ENCODE assay signal across 8 cellular contexts in the genomic region with DNA sequence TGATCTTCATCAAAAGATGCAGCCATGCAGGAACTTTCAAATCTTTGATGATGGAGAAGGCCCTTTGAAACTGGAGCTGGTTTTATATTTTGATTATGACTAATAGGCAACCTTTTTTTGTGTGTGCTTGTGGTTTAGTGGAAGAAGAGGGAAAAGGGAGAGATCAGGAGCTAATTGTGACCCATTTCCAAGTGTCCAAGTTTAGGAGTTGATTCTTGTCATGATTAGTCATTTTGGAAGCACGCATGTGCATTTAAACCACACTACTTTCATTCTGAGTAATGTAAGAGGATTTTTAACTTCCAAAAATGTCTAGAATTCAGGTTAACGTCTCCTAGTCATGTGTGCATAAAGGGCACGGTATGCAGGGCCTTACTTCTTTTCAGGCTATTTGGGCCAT. TPM values are rescaled to one million over a fixed set of nuclear protein-coding genes. Genes with fewer than 3 reads are reported as not detected.
DNase-seq lines count a peak whose midpoint lies in the region; ATAC-seq, FAIRE-seq and TF ChIP-seq lines count a peak whose summit lies in the region.

No MANE protein-coding gene starts in this region.

- H4K20me1 ChIP-seq in GM12878 (ENCODE audit: control insufficient read depth, insufficient read depth), result peaks cover 4% of the 10 kb centered on the region

- ATAC-seq in GM12878 (peak; percentile 12), GM18502 (IDR thresholded peaks at IDR 0.05; ENCODE audit: poor library complexity, unreplicated experiment) (no peak), GM19455 (IDR thresholded peaks at IDR 0.05; ENCODE audit: unreplicated experiment) (no peak)

- peak overlapping the region; percentile 39 for H3K27ac ChIP-seq in AG04450 (ENCODE audit: low read depth, low read length)
- peak overlapping the region; percentile 85 for H3K27ac ChIP-seq in GM12878 (ENCODE audit: control insufficient read depth, insufficient read depth)
- H3K27ac ChIP-seq in muscle layer of colon (ENCODE audit: low read depth, low read length), result peak overlapping the region; percentile 8

- no peak overlapping the region for H2AFZ ChIP-seq in GM12878 (ENCODE audit: control insufficient read depth, low read depth, low read length)

- no peak for FAIRE-seq in GM12878 (lab: Jason Lieb, UNC)

- H3K36me3 ChIP-seq in GM12878 (ENCODE audit: control insufficient read depth in 2 of 2, insufficient read depth in 2 of 2, low read length in 1 of 2), result peaks cover 0 to 5% of the 10 kb centered on the region in 2 experiments; a peak in 1 of 4 replicates
- H3K36me3 ChIP-seq in muscle layer of colon (ENCODE audit: insufficient read depth, low read length), result peaks cover 9% of the 10 kb centered on the region

- peaks cover 46% of the 10 kb centered on the region for H3K79me2 ChIP-seq in GM12878 (ENCODE audit: control insufficient read depth, insufficient read depth, low read length)

- RAD21 ChIA-PET in GM12878 (lab: Charles Lee; ENCODE audit: unreplicated experiment), result interaction anchor here (3.1 kb wide), 1 partner anchor 33 kb away, joined by 25 read pairs; no protein-coding TSS in a partner anchor

- SMC1A ChIA-PET in GM12878 (lab: Charles Lee; ENCODE audit: uncharacterized antibody, unreplicated experiment), result interaction anchor here (1.3 to 3.3 kb wide), 3 partner anchors 16 to 34 kb away, joined by 3 to 26 read pairs (median 3); no protein-coding TSS in a partner anchor

- in situ Hi-C loops in GM12878 (cut with MboI), result no loop called here

- BruUV-seq in GM12878 (replicated peaks; lab: Mats Ljungman, UMichigan), result TSS peak; percentile 31

- peaks cover 28% of the 10 kb centered on the region for H3K4me1 ChIP-seq in GM12878 (ENCODE audit: control insufficient read depth, insufficient read depth, low read length)
- peaks cover 36% of the 10 kb centered on the region for H3K4me1 ChIP-seq in muscle layer of colon (ENCODE audit: insufficient read depth, low read length)

- H3K9me3 ChIP-seq in AG04450 (ENCODE audit: control insufficient read depth, insufficient read depth, low read length), result peaks cover 3% of the 10 kb centered on the region; the same call in 1 of the 2 replicates
- H3K9me3 ChIP-seq in GM12878 (replicated peaks; ENCODE audit: control insufficient read depth, insufficient read depth, low read length), result no peaks in the 10 kb centered on the region; the same call in 2 of the 3 replicates
- no peaks in the 10 kb centered on the region for H3K9me3 ChIP-seq in muscle layer of colon (ENCODE audit: low read length)

- H3K4me3 ChIP-seq in AG04450 (ENCODE audit: low read depth, low read length), result peak overlapping the region; percentile 35
- H3K4me3 ChIP-seq in GM12878, result peak overlapping the region; percentile 38
- H3K4me3 ChIP-seq in muscle layer of colon (ENCODE audit: low read depth in 1 of 2, low read length in 2 of 2), result no peak overlapping the region

- intact Hi-C loops in GM12878 (cut with micrococcal nuclease; ENCODE audit: unreplicated experiment), result loop anchor here (1.0 to 5.0 kb wide), 2 partner anchors 34 to 73 kb away; no protein-coding TSS in a partner anchor

- DNase-seq in AG04450 (ENCODE audit: low read depth, low spot score) (no peak), HT1080 (ENCODE audit: low read depth) (peak; percentile 98), GM12878 (ENCODE audit: low read depth, low spot score) (no peak), GOT3 (lab: John Stamatoyannopoulos, UW) (no peak), NCI-H128 (lab: John Stamatoyannopoulos, UW; ENCODE audit: unreplicated experiment) (no peak)

- CTCF ChIA-PET in AG04450 (lab: Charles Lee) (no interaction called here), GM12878 (lab: Yijun Ruan, JAX) (interaction anchor here (2.1 kb wide), 1 partner anchor 33 kb away, joined by 8 read pairs; no protein-coding TSS in a partner anchor)

- TF ChIP-seq CTCF in AG04450 (IDR thresholded peaks at IDR 0.05; ENCODE audit: low read depth, low read length) (no peak), GM12878 (IDR thresholded peaks at IDR 0.05 in 2 of 3, conservative IDR thresholded peaks at IDR 0.05 in 1 of 3; ENCODE audit: control insufficient read depth in 2 of 3, extremely low read depth in 1 of 3, insufficient read depth in 1 of 3, low read depth in 3 of 3, low read length in 3 of 3) (no peak)

- H3K4me2 ChIP-seq in GM12878 (ENCODE audit: control insufficient read depth, insufficient read depth), result peak overlapping the region; percentile 80

- TF ChIP-seq RAD21 in GM12878 (IDR thresholded peaks at IDR 0.05; ENCODE audit: insufficient read depth, low read depth, low read length), result no peak

- H3K9ac ChIP-seq in GM12878 (ENCODE audit: control insufficient read depth, insufficient read depth, low read length) (peak overlapping the region; percentile 43; the same call in 1 of the 2 replicates), muscle layer of colon (ENCODE audit: low read length) (no peak overlapping the region)

- TF ChIP-seq EP300 in GM12878 (IDR thresholded peaks at IDR 0.05; ENCODE audit: borderline replicate concordance in 1 of 2, control insufficient read depth in 1 of 2, low read depth in 2 of 2, low read length in 2 of 2), result peak; percentile 92 to 96

- WGBS in GM12878 (ENCODE audit: insufficient coverage, insufficient replicate concordance, low lambda C conversion rate, missing lambda C conversion rate), result 2% methylated on average over 3 of the region's 3 CpGs

- POLR2A ChIA-PET in AG04450 (lab: Yijun Ruan, JAX) (interaction anchor here (0.9 kb wide), 1 partner anchor 87 kb away, joined by 4 read pairs; no protein-coding TSS in a partner anchor), GM12878 (lab: Charles Lee) (no interaction called here)

- H3K27me3 ChIP-seq in AG04450 (ENCODE audit: control insufficient read depth, insufficient read depth, low read length) (no peaks in the 10 kb centered on the region), GM12878 (replicated peaks in 1 of 2; ENCODE audit: control insufficient read depth in 2 of 2, insufficient read depth in 2 of 2, low read length in 1 of 2) (no peaks in the 10 kb centered on the region; a peak in 1 of 4 replicates), muscle layer of colon (ENCODE audit: control insufficient read depth in 1 of 2, insufficient read depth in 2 of 2, low read length in 2 of 2) (no peaks in the 10 kb centered on the region)

- no peak for TF ChIP-seq POLR2A in GM12878 (IDR thresholded peaks at IDR 0.05; ENCODE audit: low read depth, low read length)

TF ChIP-seq in GM12878, 131 proteins besides CTCF, POLR2A, EP300 and RAD21 (continues in another document):
- TF ChIP-seq NR2F1 (conservative IDR thresholded peaks at IDR 0.05) (peak; percentile 92), CBX5 (IDR thresholded peaks at IDR 0.05; ENCODE audit: low read depth) (peak; percentile 64; the same call in 1 of the 2 replicates), FOXK2 (IDR thresholded peaks at IDR 0.05) (no peak), SUZ12 (IDR thresholded peaks at IDR 0.05; ENCODE audit: unreplicated experiment) (no peak), BCL11A (IDR thresholded peaks at IDR 0.05; ENCODE audit: low read depth, low read length) (peak; percentile 99), NFIC (IDR thresholded peaks at IDR 0.05; ENCODE audit: low read depth, low read length) (peak; percentile 98), SMARCA5 (IDR thresholded peaks at IDR 0.05) (no peak), NRF1 (conservative IDR thresholded peaks at IDR 0.05; ENCODE audit: low read depth, low read length) (no peak), POU2F2 (IDR thresholded peaks at IDR 0.05; ENCODE audit: borderline replicate concordance, low read depth, low read length) (peak; percentile 89)
- TF ChIP-seq, protein P1, sequence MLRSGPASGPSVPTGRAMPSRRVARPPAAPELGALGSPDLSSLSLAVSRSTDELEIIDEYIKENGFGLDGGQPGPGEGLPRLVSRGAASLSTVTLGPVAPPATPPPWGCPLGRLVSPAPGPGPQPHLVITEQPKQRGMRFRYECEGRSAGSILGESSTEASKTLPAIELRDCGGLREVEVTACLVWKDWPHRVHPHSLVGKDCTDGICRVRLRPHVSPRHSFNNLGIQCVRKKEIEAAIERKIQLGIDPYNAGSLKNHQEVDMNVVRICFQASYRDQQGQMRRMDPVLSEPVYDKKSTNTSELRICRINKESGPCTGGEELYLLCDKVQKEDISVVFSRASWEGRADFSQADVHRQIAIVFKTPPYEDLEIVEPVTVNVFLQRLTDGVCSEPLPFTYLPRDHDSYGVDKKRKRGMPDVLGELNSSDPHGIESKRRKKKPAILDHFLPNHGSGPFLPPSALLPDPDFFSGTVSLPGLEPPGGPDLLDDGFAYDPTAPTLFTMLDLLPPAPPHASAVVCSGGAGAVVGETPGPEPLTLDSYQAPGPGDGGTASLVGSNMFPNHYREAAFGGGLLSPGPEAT (IDR thresholded peaks at IDR 0.05; ENCODE audit: low read depth), result peak; percentile 91

RNA-seq across cellular contexts. Expression of a gene that starts 3.5 kb away (rescaled TPM):
- polyA plus RNA-seq in AG04450 (2011; rRNA removed) (32.7 and 36.7 TPM in 2 replicates), GM12878 (2011; rRNA removed) (3.3 and 4.5 TPM in 2 replicates), GM12878 (2014; fragmentation: Illumina TruSeq; extraction: Trizol) (2.2 and 2.3 TPM in 2 replicates), GM12878 (2014; fragmentation: Nextera tagmentation; extraction: Ambion mirVana) (under 1 TPM; 0.82 to 0.84 TPM), GM12878 (2014; rRNA removed) (1.3 and 1.4 TPM in 2 replicates), GM12878 (2016; fragmentation: Nextera tagmentation; extraction: Ambion mirVana) (1 to 10 TPM; 1.7 to 2.5 TPM)
- 136 and 171 TPM in 2 replicates for polyA minus RNA-seq in AG04450 (2011; rRNA and poly(A)+ RNA removed)
- total RNA-seq in HT1080 (2014; rRNA removed; shearing (Covaris generic)), result 8.7 and 11.5 TPM in 2 replicates
- polyA plus RNA-seq in HT1080 (2015; cell fraction: cytosol; rRNA removed), result 8.3 and 10.8 TPM in 2 replicates
- 10.1 and 12.5 TPM in 2 replicates for polyA plus RNA-seq in HT1080 (2015; cell fraction: nucleus; rRNA removed)
- 5.3 and 5.6 TPM in 2 replicates for total RNA-seq in GM12878 (2013; cell fraction: nucleolus; rRNA removed)
- total RNA-seq in GM12878 (2014; rRNA removed) (1.4 and 1.7 TPM in 2 replicates), GM12878 (2014; rRNA removed; fragmentation: Illumina TruSeq; extraction: Trizol) (1.5 and 1.6 TPM in 2 replicates), GM12878 (2021) (2.8 and 3.6 TPM in 2 replicates)
- 3.4 TPM for polyA plus RNA-seq in GM12878 (2011; ENCODE audit: low read depth)
- 4.3 and 4.6 TPM in 2 replicates for polyA plus RNA-seq in GM12878 (2011; cell fraction: cytosol; rRNA removed)
- 2.6 and 4.3 TPM in 2 replicates for polyA plus RNA-seq in GM12878 (2011; cell fraction: nucleus; rRNA removed)
- polyA plus RNA-seq in GM12878 (2012), result 3.7 and 4.3 TPM in 2 replicates
- 21.5 and 25.2 TPM in 2 replicates for polyA minus RNA-seq in GM12878 (2011; rRNA and poly(A)+ RNA removed)
- polyA minus RNA-seq in GM12878 (2011; cell fraction: cytosol; rRNA and poly(A)+ RNA removed), result 4.8 and 6.5 TPM in 2 replicates
- polyA minus RNA-seq in GM12878 (2011; cell fraction: nucleus; rRNA and poly(A)+ RNA removed), result 5.9 and 9.6 TPM in 2 replicates

Comparison
In these comparisons a context has a peak if more than half of its experiments do, and no peak if none do; other contexts are left out.
1. H3K27ac ChIP-seq: peak in every context shown above with its lines; median percentile 85 in GM12878; 39 in AG04450; 8 in muscle layer of colon.
2. H3K4me3 ChIP-seq: peak in AG04450 (single experiment) and GM12878 (single experiment); none in muscle layer of colon (0 of 2).